In the genomic region with DNA sequence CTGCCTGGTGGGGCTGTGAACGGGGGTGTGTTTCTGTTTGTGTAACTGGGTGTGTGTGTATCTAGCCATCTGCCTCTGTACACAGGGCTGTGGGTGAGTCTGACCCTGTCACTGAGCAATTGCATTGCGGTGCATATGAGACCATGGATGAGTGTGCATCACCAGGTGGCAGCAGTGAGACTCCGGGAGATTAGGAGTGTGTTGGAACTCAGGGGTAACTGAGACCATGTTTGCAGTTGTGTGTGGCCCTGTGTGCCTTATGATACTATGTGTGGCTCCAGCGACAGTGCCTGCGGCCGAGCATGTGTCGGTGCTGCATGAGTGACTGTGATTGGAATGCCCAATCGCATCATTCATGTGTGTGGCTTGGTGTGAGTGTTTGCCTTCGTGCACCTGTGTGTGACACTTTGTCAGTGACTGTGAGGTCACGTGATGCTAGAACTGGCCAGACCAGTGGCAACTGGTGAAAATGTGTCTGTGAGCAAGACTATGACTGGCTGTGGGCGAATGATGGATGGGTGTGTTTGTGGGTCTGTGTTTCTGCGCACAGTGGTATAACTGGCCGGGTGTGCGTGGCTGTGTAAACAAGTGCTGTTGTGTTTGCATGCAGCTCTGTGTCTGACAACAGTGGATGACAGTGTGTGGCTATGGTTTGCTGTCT, we compare ENCODE assay signal across 9 cellular contexts. TPM values are rescaled to one million over a fixed set of nuclear protein-coding genes. Genes with fewer than 3 reads are reported as not detected.
DNase-seq lines count a peak whose midpoint lies in the region; ATAC-seq and TF ChIP-seq lines count a peak whose summit lies in the region.
"Had no signal": no experiment of that assay in that cellular context is flagged by ENCODE, and none has a peak within 500 bp of the region (broad histone marks: within the 10 kb centered on the region; RNA-seq: fewer than 3 reads in every experiment).

No MANE protein-coding gene starts in this region.

- H3K4me1 Mint-ChIP-seq in activated naive CD4-positive, alpha-beta T cell treated with anti-CD3 and anti-CD28 coated beads, Interleukin-2, amount 10 ng/mL, durations not matched to agents 7 days and 5 days: peaks cover 12% of the 10 kb centered on the region
- H3K4me1 Mint-ChIP-seq in osteocyte (ENCODE audit: unreplicated experiment): peaks cover 3% of the 10 kb centered on the region

- no peak overlapping the region for H3K27ac ChIP-seq in Panc1 (ENCODE audit: low read length)

- intact Hi-C loops in Panc1 (cut with micrococcal nuclease; ENCODE audit: unreplicated experiment): no loop called here

- DNase-seq in NOMO-1 treated with DMSO at 0.1 percent for 48 hours (lab: John Stamatoyannopoulos, UW; ENCODE audit: unreplicated experiment): peak; percentile 32
- DNase-seq in NOMO-1 treated with dmso at 0.1 percent for 144 hours (lab: John Stamatoyannopoulos, UW; ENCODE audit: unreplicated experiment): no peak
- DNase-seq in Panc1 (ENCODE audit: low read depth, low spot score): no peak
- DNase-seq in activated naive CD4-positive, alpha-beta T cell treated with anti-CD3 and anti-CD28 coated beads, Interleukin-2, amount 10 ng/mL, durations not matched to agents 7 days and 5 days: peak; percentile 75
- peak; percentile 84 for DNase-seq in globus pallidus (ENCODE audit: low spot score)
- DNase-seq in osteocyte (ENCODE audit: extremely low spot score, unreplicated experiment): no peak
- DNase-seq in GM19238 (ENCODE audit: insufficient read length, low spot score): no peak

- no peak overlapping the region for H3K4me3 ChIP-seq in Panc1 (ENCODE audit: low read depth in 2 of 2, low read length in 2 of 2)

- POLR2A ChIA-PET in Panc1 (lab: Charles Lee): no interaction called here

- H3K27ac Mint-ChIP-seq in activated naive CD4-positive, alpha-beta T cell treated with anti-CD3 and anti-CD28 coated beads, Interleukin-2, amount 10 ng/mL, durations not matched to agents 7 days and 5 days: no peak overlapping the region
- no peak overlapping the region for H3K27ac Mint-ChIP-seq in osteocyte (ENCODE audit: unreplicated experiment)

- H3K27me3 Mint-ChIP-seq in activated naive CD4-positive, alpha-beta T cell treated with anti-CD3 and anti-CD28 coated beads, Interleukin-2, amount 10 ng/mL, durations not matched to agents 7 days and 5 days: no peaks in the 10 kb centered on the region
- no peaks in the 10 kb centered on the region for H3K27me3 Mint-ChIP-seq in osteocyte (ENCODE audit: unreplicated experiment)

- in situ Hi-C loops in Panc1 (cut with HindIII; ENCODE audit: low pct_unique_long_range_greater_than_20kb, low sequenced_read_pairs): no loop called here

- no peaks in the 10 kb centered on the region for H3K9me3 Mint-ChIP-seq in activated naive CD4-positive, alpha-beta T cell treated with anti-CD3 and anti-CD28 coated beads, Interleukin-2, amount 10 ng/mL, durations not matched to agents 7 days and 5 days
- no peaks in the 10 kb centered on the region for H3K9me3 Mint-ChIP-seq in osteocyte (ENCODE audit: unreplicated experiment)

- no peaks in the 10 kb centered on the region for H3K9me3 ChIP-seq in Panc1 (ENCODE audit: control insufficient read depth, insufficient read depth, low read depth, low read length)

- peaks cover 33% of the 10 kb centered on the region for H3K36me3 Mint-ChIP-seq in activated naive CD4-positive, alpha-beta T cell treated with anti-CD3 and anti-CD28 coated beads, Interleukin-2, amount 10 ng/mL, durations not matched to agents 7 days and 5 days
- H3K36me3 Mint-ChIP-seq in osteocyte (ENCODE audit: unreplicated experiment): no peaks in the 10 kb centered on the region

- ATAC-seq in HG03432 (IDR thresholded peaks at IDR 0.05; ENCODE audit: unreplicated experiment) (peak; percentile 55), Panc1 (peak; percentile 85)

- TF ChIP-seq CTCF in Panc1 (IDR thresholded peaks at IDR 0.05): peak; percentile 80
- peak; percentile 75 for TF ChIP-seq CTCF in osteocyte (IDR thresholded peaks at IDR 0.05)

- no peaks in the 10 kb centered on the region for H3K36me3 ChIP-seq in Panc1 (ENCODE audit: control insufficient read depth, insufficient read depth, low read length)

- H3K4me1 ChIP-seq in Panc1 (ENCODE audit: control insufficient read depth, insufficient read depth, low read length): no peaks in the 10 kb centered on the region

- H3K4me3 Mint-ChIP-seq in activated naive CD4-positive, alpha-beta T cell treated with anti-CD3 and anti-CD28 coated beads, Interleukin-2, amount 10 ng/mL, durations not matched to agents 7 days and 5 days: no peak overlapping the region
- no peak overlapping the region for H3K4me3 Mint-ChIP-seq in osteocyte (ENCODE audit: unreplicated experiment)

- H3K27me3 ChIP-seq in Panc1 (ENCODE audit: control insufficient read depth, insufficient read depth, low read length): no peaks in the 10 kb centered on the region

- BruUV-seq in Panc1 (replicated peaks; lab: Mats Ljungman, UMichigan): no TSS peak

- CTCF ChIA-PET in Panc1 (lab: Charles Lee): interaction anchor here (0.9 kb wide), 1 partner anchor 55 kb away, joined by 4 read pairs; no protein-coding TSS in a partner anchor
- CTCF ChIA-PET in activated naive CD4-positive, alpha-beta T cell treated with anti-CD3 and anti-CD28 coated beads, Interleukin-2, amount 10 ng/mL, durations not matched to agents 7 days and 5 days (lab: Charles Lee): interaction anchor here (0.8 to 5.1 kb wide), 11 partner anchors 8 to 339 kb away, joined by 3 to 60 read pairs (median 5); a partner anchor contains a TSS

RNA-seq across cellular contexts. Expression of a gene that starts 14.0 kb away (rescaled TPM):
- total RNA-seq in Panc1 (2021; ENCODE audit: unreplicated experiment) (5.7 TPM), osteocyte (2.3 and 2.7 TPM in 2 replicates)
- 6.9 TPM for polyA plus RNA-seq in Panc1 (2012; ENCODE audit: insufficient read length)

RNA-seq across cellular contexts. Expression of a gene that starts 24.9 kb away (rescaled TPM):
- total RNA-seq in Panc1 (2021; ENCODE audit: unreplicated experiment): 1.8 TPM
- polyA plus RNA-seq in Panc1 (2012; ENCODE audit: insufficient read length): 2.1 TPM
- 21.8 and 22.8 TPM in 2 replicates for total RNA-seq in osteocyte

RNA-seq across cellular contexts. Expression of a gene that starts 34.5 kb away (rescaled TPM):
- total RNA-seq in Panc1 (2021; ENCODE audit: unreplicated experiment) (not detected), osteocyte (0.24 and 0.62 TPM in 2 replicates)
- polyA plus RNA-seq in Panc1 (2012; ENCODE audit: insufficient read length): not detected
- total RNA-seq: glomerular endothelial cell had no signal

Comparison
In these comparisons a context has a peak if more than half of its experiments do, and no peak if none do; other contexts are left out.
1. DNase-seq: peak in NOMO-1 treated with DMSO at 0.1 percent for 48 hours (single experiment), activated naive CD4-positive, alpha-beta T cell treated with anti-CD3 and anti-CD28 coated beads, Interleukin-2, amount 10 ng/mL, durations not matched to agents 7 days and 5 days (single experiment) and globus pallidus (single experiment); none in NOMO-1 treated with dmso at 0.1 percent for 144 hours (single experiment), Panc1 (single experiment), osteocyte (single experiment) and GM19238 (single experiment).